32 cellular contexts compared by ENCODE assay signal in genomic region chr22:24961217-24961844, GRCh38. TPM values are rescaled to one million over a fixed set of nuclear protein-coding genes. Genes with fewer than 3 reads are reported as not detected.
DNase-seq lines count a peak whose midpoint lies in the region; ATAC-seq, FAIRE-seq and TF ChIP-seq lines count a peak whose summit lies in the region.
"Had no signal": no experiment of that assay in that cellular context is flagged by ENCODE, and none has a peak within 500 bp of the region (broad histone marks: within the 10 kb centered on the region; RNA-seq: fewer than 3 reads in every experiment).

No MANE protein-coding gene starts in this region.

- no peak for TF ChIP-seq CTCF in MCF 10A (IDR thresholded peaks at IDR 0.05; ENCODE audit: unreplicated experiment)
- no peak for TF ChIP-seq CTCF in mammary epithelial cell (conservative IDR thresholded peaks at IDR 0.05 in 1 of 2, IDR thresholded peaks at IDR 0.05 in 1 of 2; ENCODE audit: extremely low read depth in 1 of 2, insufficient read depth in 1 of 2, low read depth in 1 of 2, low read length in 2 of 2)
- TF ChIP-seq CTCF in adrenal gland (IDR thresholded peaks at IDR 0.05): no peak
- no peak for TF ChIP-seq CTCF in endothelial cell of umbilical vein (IDR thresholded peaks at IDR 0.05; ENCODE audit: extremely low read depth in 1 of 2, insufficient read depth in 1 of 2, low read depth in 1 of 2, low read length in 2 of 2)
- no peak for TF ChIP-seq CTCF in HFFc6 (IDR thresholded peaks at IDR 0.05)

- DNase-seq in MCF 10A (ENCODE audit: unreplicated experiment) (no peak), mammary epithelial cell (no peak), adrenal gland (peak in 5 of 7 donors; percentile 55 to 71 (median 62)), endothelial cell of umbilical vein (ENCODE audit: low read depth, low spot score) (no peak), GM03348 (ENCODE audit: low spot score) (no peak), HFFc6 (no peak), posterior vena cava (ENCODE audit: low spot score) (no peak)
- DNase-seq: 8988T; ACHN; CD4-positive, CD25-positive, alpha-beta regulatory T cell; H9; KBM-7; MM.1S; NCI-H1092 treated with DMSO at 0.1 percent for 48 hours; NCI-H146; NCI-H2029; NCI-H446 treated with DMSO at 0.1 percent for 48 hours; NCI-H526; NCI-H82; NK-92 treated with Interleukin-12 subunit alpha and Interleukin-12 subunit beta, amount 100 ng/mL, for 24 hours; PC-9; RPMI8226; SHP77; T-cell had no signal

- H3K27ac Mint-ChIP-seq in MCF 10A (ENCODE audit: low read depth, unreplicated experiment) (peak overlapping the region; percentile 52), HFFc6 (no peak overlapping the region)
- H3K27ac Mint-ChIP-seq: CD4-positive, CD25-positive, alpha-beta regulatory T cell; T-cell had no signal

- H3K9me3 Mint-ChIP-seq in MCF 10A (ENCODE audit: unreplicated experiment) (no peaks in the 10 kb centered on the region), HFFc6 (peaks cover 11% of the 10 kb centered on the region)
- H3K9me3 Mint-ChIP-seq: CD4-positive, CD25-positive, alpha-beta regulatory T cell; GM23338; H9; T-cell had no signal

- peaks cover 3% of the 10 kb centered on the region for H3K9me1 ChIP-seq in endothelial cell of umbilical vein (replicated peaks; ENCODE audit: control insufficient read depth, extremely low read depth, insufficient read depth, low read length)

- H3K27me3 ChIP-seq in mammary epithelial cell (ENCODE audit: insufficient read depth, low read length) (no peaks in the 10 kb centered on the region), adrenal gland (no peaks in the 10 kb centered on the region), endothelial cell of umbilical vein (ENCODE audit: control insufficient read depth in 2 of 2, insufficient read depth in 2 of 2, low read length in 2 of 2) (no peaks in the 10 kb centered on the region)
- H3K27me3 ChIP-seq: BLaER1 had no signal

- no peaks in the 10 kb centered on the region for H3K36me3 ChIP-seq in mammary epithelial cell (ENCODE audit: insufficient read depth, low read length)
- no peaks in the 10 kb centered on the region for H3K36me3 ChIP-seq in adrenal gland (replicated peaks in 1 of 2)
- H3K36me3 ChIP-seq in endothelial cell of umbilical vein (ENCODE audit: control insufficient read depth in 2 of 2, extremely low read depth in 1 of 2, insufficient read depth in 2 of 2, low read length in 2 of 2): no peaks in the 10 kb centered on the region
- H3K36me3 ChIP-seq: BLaER1 had no signal

- H3K9ac ChIP-seq in mammary epithelial cell (ENCODE audit: insufficient read depth, low read length) (no peak overlapping the region), endothelial cell of umbilical vein (replicated peaks; ENCODE audit: extremely low read depth, insufficient read depth, low read length) (no peak overlapping the region)
- H3K9ac ChIP-seq: BLaER1 had no signal

- no peak for TF ChIP-seq POLR2A in adrenal gland (IDR thresholded peaks at IDR 0.05)
- no peak for TF ChIP-seq POLR2A in endothelial cell of umbilical vein (IDR thresholded peaks at IDR 0.05; ENCODE audit: low read depth, low read length)

- H3K4me3 Mint-ChIP-seq in MCF 10A (ENCODE audit: unreplicated experiment) (no peak overlapping the region), HFFc6 (no peak overlapping the region)
- H3K4me3 Mint-ChIP-seq: CD4-positive, CD25-positive, alpha-beta regulatory T cell; GM23338; H9; T-cell had no signal

- H4K20me1 ChIP-seq in mammary epithelial cell (ENCODE audit: insufficient read depth, low read length) (no peaks in the 10 kb centered on the region), endothelial cell of umbilical vein (replicated peaks; ENCODE audit: control insufficient read depth, extremely low read depth, insufficient read depth, low read length) (no peaks in the 10 kb centered on the region)
- H4K20me1 ChIP-seq: BLaER1 had no signal

- peaks cover 23% of the 10 kb centered on the region for H3K4me1 ChIP-seq in mammary epithelial cell (ENCODE audit: insufficient read depth, low read length)
- H3K4me1 ChIP-seq in adrenal gland (replicated peaks in 1 of 2): peaks cover 15 to 29% of the 10 kb centered on the region in 2 donors
- H3K4me1 ChIP-seq in endothelial cell of umbilical vein (ENCODE audit: control insufficient read depth, extremely low read depth, insufficient read depth, low read length): peaks cover 16% of the 10 kb centered on the region

- dilution Hi-C loops in mammary epithelial cell (cut with HindIII; ENCODE audit: low sequenced_read_pairs): no loop called here
- dilution Hi-C loops in endothelial cell of umbilical vein (cut with MboI; ENCODE audit: extremely low pct_ligation_motif_present, low sequenced_read_pairs): no loop called here

- H3K36me3 Mint-ChIP-seq in MCF 10A (ENCODE audit: insufficient read depth, unreplicated experiment) (peaks cover 26% of the 10 kb centered on the region), HFFc6 (ENCODE audit: low read depth) (peaks cover 7% of the 10 kb centered on the region)
- H3K36me3 Mint-ChIP-seq: CD4-positive, CD25-positive, alpha-beta regulatory T cell; T-cell had no signal

- BruUV-seq in MCF 10A (replicated peaks; lab: Mats Ljungman, UMichigan) (no TSS peak), mammary epithelial cell (replicated peaks; lab: Mats Ljungman, UMichigan) (no TSS peak), endothelial cell of umbilical vein (replicated peaks; lab: Mats Ljungman, UMichigan) (no TSS peak)

- POLR2A ChIA-PET in MCF 10A (lab: Yijun Ruan, JAX) (interaction anchor here (1.0 kb wide), 1 partner anchor 7 kb away, joined by 3 read pairs; no protein-coding TSS in a partner anchor), endothelial cell of umbilical vein (lab: Charles Lee) (no interaction called here)

- no peak overlapping the region for H3K4me3 ChIP-seq in mammary epithelial cell (replicated peaks in 1 of 3; ENCODE audit: insufficient read depth in 1 of 3, low read depth in 2 of 3, low read length in 3 of 3)
- H3K4me3 ChIP-seq in adrenal gland: no peak overlapping the region
- H3K4me3 ChIP-seq in endothelial cell of umbilical vein (replicated peaks in 1 of 3; ENCODE audit: insufficient read depth in 1 of 3, low read depth in 1 of 3, low read length in 3 of 3): no peak overlapping the region
- H3K4me3 ChIP-seq: BLaER1, GM23338, PC-9 had no signal

- intact Hi-C loops in MCF 10A (cut with micrococcal nuclease): no loop called here
- intact Hi-C loops in mammary epithelial cell (cut with micrococcal nuclease): no loop called here
- intact Hi-C loops in adrenal gland (cut with DNase I): no loop called here
- intact Hi-C loops in endothelial cell of umbilical vein (cut with micrococcal nuclease): no loop called here
- intact Hi-C loops in posterior vena cava (cut with DNase I): no loop called here

- peak; percentile 42 for FAIRE-seq in endothelial cell of umbilical vein (lab: Jason Lieb, UNC)
- FAIRE-seq: D721Med, GM12891 had no signal

- no peaks in the 10 kb centered on the region for H3K27me3 Mint-ChIP-seq in MCF 10A (ENCODE audit: insufficient read depth, unreplicated experiment)
- no peaks in the 10 kb centered on the region; the same call in none of the 2 replicates for H3K27me3 Mint-ChIP-seq in HFFc6 (ENCODE audit: insufficient read depth)
- H3K27me3 Mint-ChIP-seq: CD4-positive, CD25-positive, alpha-beta regulatory T cell had no signal

- no peak for ATAC-seq in HG02763 (IDR thresholded peaks at IDR 0.05; ENCODE audit: unreplicated experiment)
- ATAC-seq: GM23338, T-cell had no signal

- CTCF ChIA-PET in MCF 10A (lab: Yijun Ruan, JAX): interaction anchor here (0.6 to 1.7 kb wide), 6 partner anchors 9 to 149 kb away, joined by 3 to 8 read pairs (median 4); partner anchors contain the start of gene KIAA1671
- CTCF ChIA-PET in mammary epithelial cell (lab: Charles Lee; ENCODE audit: low non-redundant PET): no interaction called here
- CTCF ChIA-PET in endothelial cell of umbilical vein (lab: Charles Lee): no interaction called here

- H3K4me2 ChIP-seq in mammary epithelial cell (ENCODE audit: insufficient read depth, low read depth, low read length) (no peak overlapping the region), endothelial cell of umbilical vein (ENCODE audit: insufficient read depth, low read length) (no peak overlapping the region)
- H3K4me2 ChIP-seq: BLaER1, GM23338, PC-9 had no signal

- peaks cover 19% of the 10 kb centered on the region for H3K4me1 Mint-ChIP-seq in MCF 10A (ENCODE audit: insufficient read depth, unreplicated experiment)
- no peaks in the 10 kb centered on the region for H3K4me1 Mint-ChIP-seq in HFFc6 (ENCODE audit: low read depth)
- H3K4me1 Mint-ChIP-seq: CD4-positive, CD25-positive, alpha-beta regulatory T cell had no signal

- peaks cover 79% of the 10 kb centered on the region for H3K79me2 ChIP-seq in mammary epithelial cell (ENCODE audit: insufficient read depth, low read length)
- H3K79me2 ChIP-seq in endothelial cell of umbilical vein (ENCODE audit: control insufficient read depth, insufficient read depth, low read length): peaks cover 52% of the 10 kb centered on the region

- in situ Hi-C loops in mammary epithelial cell (cut with MboI; ENCODE audit: low sequenced_read_pairs in 2 of 2): no loop called here

- 87% methylated on average over 6 of the region's 11 CpGs for WGBS in mammary epithelial cell (ENCODE audit: low coverage, missing lambda C conversion rate)
- 65 to 77% (median 76%) methylated on average over 10 to 11 of the region's 11 CpGs for WGBS in adrenal gland, 4 donors

- H3K9me3 ChIP-seq in mammary epithelial cell (replicated peaks; ENCODE audit: insufficient read depth, low read length) (no peaks in the 10 kb centered on the region), adrenal gland (replicated peaks in 1 of 3) (no peaks in the 10 kb centered on the region), endothelial cell of umbilical vein (replicated peaks; ENCODE audit: control insufficient read depth, insufficient read depth, low read length) (no peaks in the 10 kb centered on the region)
- H3K9me3 ChIP-seq: BLaER1 had no signal

- no peak overlapping the region for H3K27ac ChIP-seq in mammary epithelial cell (ENCODE audit: insufficient read depth, low read depth, low read length)
- H3K27ac ChIP-seq in adrenal gland: peak overlapping the region in 1 of 5 donors; percentile 5
- no peak overlapping the region for H3K27ac ChIP-seq in endothelial cell of umbilical vein (ENCODE audit: insufficient read depth, low read depth, low read length)
- H3K27ac ChIP-seq: BLaER1, HL-60, PC-9 had no signal

- H2AFZ ChIP-seq in mammary epithelial cell (ENCODE audit: low read depth, low read length) (no peak overlapping the region), endothelial cell of umbilical vein (ENCODE audit: low read depth, low read length) (no peak overlapping the region)
- H2AFZ ChIP-seq: GM23338, PC-9 had no signal

RNA-seq across cellular contexts. Expression of gene KIAA1671, which starts 8.8 kb away (rescaled TPM):
- 61.0 and 68.1 TPM in 2 replicates for total RNA-seq in MCF 10A (2022)
- 10 to 100 TPM; 38.4 to 48.8 TPM for total RNA-seq in mammary epithelial cell
- 11.8 TPM for polyA plus RNA-seq in mammary epithelial cell
- 60.7 TPM for polyA minus RNA-seq in mammary epithelial cell
- total RNA-seq in adrenal gland: 10 to 100 TPM; 33.9 to 71.0 (median 52.6) TPM
- polyA plus RNA-seq in adrenal gland: 10 to 100 TPM in 2 of 3 donors, 1 to 10 TPM in 1; 5.3 to 40.5 (median 17.5) TPM
- 78.9 and 85.1 TPM in 2 replicates for total RNA-seq in endothelial cell of umbilical vein
- polyA plus RNA-seq in endothelial cell of umbilical vein: 18.9 and 23.1 TPM in 2 replicates
- polyA plus RNA-seq in endothelial cell of umbilical vein (2011; cell fraction: cytosol; rRNA removed): 21.8 and 22.1 TPM in 2 replicates
- 38.5 and 45.9 TPM in 2 replicates for polyA plus RNA-seq in endothelial cell of umbilical vein (2011; cell fraction: nucleus; rRNA removed)
- polyA plus RNA-seq in endothelial cell of umbilical vein (2012): 17.4 and 19.8 TPM in 2 replicates
- 59.2 and 71.7 TPM in 2 replicates for polyA minus RNA-seq in endothelial cell of umbilical vein
- 10.0 TPM for polyA minus RNA-seq in endothelial cell of umbilical vein (2011; cell fraction: cytosol; rRNA and poly(A)+ RNA removed)
- 70.1 and 79.2 TPM in 2 replicates for polyA minus RNA-seq in endothelial cell of umbilical vein (2011; cell fraction: nucleus; rRNA and poly(A)+ RNA removed)
- 1 to 10 TPM; 1.3 to 5.0 (median 1.6) TPM for total RNA-seq in HFFc6 (2021; fragmentation: NEBNext Ultra II Directional; extraction: Animal tissue kit (Norgen Biotek cat#: 25700))
- total RNA-seq in posterior vena cava: 10 to 100 TPM; 26.2 to 27.4 TPM

RNA-seq across cellular contexts. Expression of gene LHFPL7, which starts 14.8 kb away (rescaled TPM):
- total RNA-seq in MCF 10A (2022): not detected in 2 replicates
- under 1 TPM in 1 of 2 donors, not detected in 1; 0.33 TPM for total RNA-seq in mammary epithelial cell
- 0.11 TPM for polyA plus RNA-seq in mammary epithelial cell
- polyA minus RNA-seq in mammary epithelial cell: not detected
- not detected for total RNA-seq in adrenal gland
- not detected for polyA plus RNA-seq in adrenal gland
- total RNA-seq in endothelial cell of umbilical vein: not detected in 2 replicates
- polyA plus RNA-seq in endothelial cell of umbilical vein: not detected in 2 replicates
- not detected in 2 replicates for polyA plus RNA-seq in endothelial cell of umbilical vein (2011; cell fraction: cytosol; rRNA removed)
- polyA plus RNA-seq in endothelial cell of umbilical vein (2011; cell fraction: nucleus; rRNA removed): not detected in 2 replicates
- polyA plus RNA-seq in endothelial cell of umbilical vein (2012): not detected in 2 replicates
- not detected in 2 replicates for polyA minus RNA-seq in endothelial cell of umbilical vein
- not detected for polyA minus RNA-seq in endothelial cell of umbilical vein (2011; cell fraction: cytosol; rRNA and poly(A)+ RNA removed)
- polyA minus RNA-seq in endothelial cell of umbilical vein (2011; cell fraction: nucleus; rRNA and poly(A)+ RNA removed): not detected in 2 replicates
- total RNA-seq in HFFc6 (2021; fragmentation: NEBNext Ultra II Directional; extraction: Animal tissue kit (Norgen Biotek cat#: 25700)): not detected
- not detected for total RNA-seq in posterior vena cava
- total RNA-seq: CD4-positive, CD25-positive, alpha-beta regulatory T cell; Daoy; G401; GM23338; H9; PC-9; T-cell had no signal
- polyA plus RNA-seq: CD4-positive, CD25-positive, alpha-beta regulatory T cell; GM23338 had no signal

Comparison
In these comparisons a context has a peak if more than half of its experiments do, and no peak if none do; other contexts are left out.
1. DNase-seq: peak in adrenal gland (5 of 7); none in MCF 10A (single experiment), mammary epithelial cell (single experiment), endothelial cell of umbilical vein (single experiment), GM03348 (single experiment), HFFc6 (single experiment) and posterior vena cava (single experiment).
2. RNA of gene KIAA1671, which starts 8.8 kb away (total RNA-seq): 78.9 to 85.1 TPM in endothelial cell of umbilical vein, 61.0 to 68.1 TPM in MCF 10A, 33.9 to 71.0 TPM in adrenal gland, 38.4 to 48.8 TPM in mammary epithelial cell and 26.2 to 27.4 TPM in posterior vena cava; 1.3 to 5.0 TPM in HFFc6; every median in the first group is over 4 times any median in the second.